Comparison of ENCODE assay signal across 11 cellular contexts in the genomic region with DNA sequence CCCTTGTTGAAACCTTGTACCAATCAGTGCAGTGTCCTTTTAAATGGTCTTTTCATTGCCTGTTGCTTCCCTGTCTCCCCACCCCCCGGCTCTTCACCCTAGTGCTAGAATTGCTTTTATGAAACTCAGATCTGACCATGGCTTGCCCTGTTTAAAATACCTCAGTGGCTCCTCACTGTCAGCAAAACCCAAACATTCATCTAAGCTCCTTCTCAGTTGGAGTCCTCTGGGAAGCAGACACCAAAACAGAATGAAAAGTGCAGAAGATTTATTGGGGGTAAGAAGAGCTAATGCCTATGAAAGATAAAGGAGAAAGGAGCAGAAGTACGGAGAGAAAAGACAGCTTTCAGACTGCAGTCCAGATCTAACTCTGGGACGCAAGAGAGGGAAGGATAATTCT. TPM values are rescaled to one million over a fixed set of nuclear protein-coding genes. Genes with fewer than 3 reads are reported as not detected.
DNase-seq lines count a peak whose midpoint lies in the region; ATAC-seq and TF ChIP-seq lines count a peak whose summit lies in the region.
"Had no signal": no experiment of that assay in that cellular context is flagged by ENCODE, and none has a peak within 500 bp of the region (broad histone marks: within the 10 kb centered on the region; RNA-seq: fewer than 3 reads in every experiment).

No MANE protein-coding gene starts in this region.

- H3K9me3 ChIP-seq in stomach smooth muscle (ENCODE audit: control insufficient read depth in 2 of 2, low read length in 2 of 2): no peaks in the 10 kb centered on the region

- BruUV-seq in Calu3 (replicated peaks; lab: Mats Ljungman, UMichigan): no TSS peak

- H3K36me3 Mint-ChIP-seq in activated T-cell treated with anti-CD3 and anti-CD28 coated beads, Interleukin-2, amount 50 U/mL, for 24 hours (ENCODE audit: low read depth): peaks cover 58% of the 10 kb centered on the region
- peaks cover 30% of the 10 kb centered on the region for H3K36me3 Mint-ChIP-seq in activated T-cell treated with anti-CD3 and anti-CD28 coated beads, Interleukin-2, amount 50 U/mL, for 4 hours (ENCODE audit: insufficient read depth)
- H3K36me3 Mint-ChIP-seq in activated naive CD8-positive, alpha-beta T cell treated with anti-CD3 and anti-CD28 coated beads, Interleukin-2, amount 50 U/mL, for 24 hours (ENCODE audit: low read depth): peaks cover 23% of the 10 kb centered on the region
- H3K36me3 Mint-ChIP-seq in memory B cell: peaks cover 22% of the 10 kb centered on the region
- no peaks in the 10 kb centered on the region for H3K36me3 Mint-ChIP-seq in Calu3 (ENCODE audit: insufficient read depth, unreplicated experiment)

- peak overlapping the region in 1 of 2 donors; percentile 3 for H3K4me3 ChIP-seq in stomach smooth muscle (ENCODE audit: low read length in 2 of 2)

- peaks cover 44% of the 10 kb centered on the region for H3K4me1 ChIP-seq in stomach smooth muscle (ENCODE audit: control insufficient read depth, insufficient read depth, low read length)

- peak overlapping the region; percentile 49 for H3K27ac ChIP-seq in stomach smooth muscle (ENCODE audit: low read length)

- CTCF ChIA-PET in Calu3 (lab: Charles Lee): interaction anchor here (0.7 kb wide), 1 partner anchor 30 kb away, joined by 3 read pairs; no protein-coding TSS in a partner anchor

- TF ChIP-seq CTCF in Calu3 (IDR thresholded peaks at IDR 0.05; ENCODE audit: unreplicated experiment): no peak

- H3K27ac Mint-ChIP-seq in activated T-cell treated with anti-CD3 and anti-CD28 coated beads, Interleukin-2, amount 50 U/mL, for 24 hours: peak overlapping the region; percentile 3
- peak overlapping the region; percentile 6 for H3K27ac Mint-ChIP-seq in activated naive CD8-positive, alpha-beta T cell treated with anti-CD3 and anti-CD28 coated beads, Interleukin-2, amount 50 U/mL, for 24 hours
- H3K27ac Mint-ChIP-seq in memory B cell (peak overlapping the region; percentile 23), Calu3 (ENCODE audit: unreplicated experiment) (no peak overlapping the region)

- H3K4me3 Mint-ChIP-seq in activated T-cell treated with anti-CD3 and anti-CD28 coated beads, Interleukin-2, amount 50 U/mL, for 24 hours: no peak overlapping the region
- no peak overlapping the region for H3K4me3 Mint-ChIP-seq in activated T-cell treated with anti-CD3 and anti-CD28 coated beads, Interleukin-2, amount 50 U/mL, for 4 hours
- H3K4me3 Mint-ChIP-seq in activated naive CD8-positive, alpha-beta T cell treated with anti-CD3 and anti-CD28 coated beads, Interleukin-2, amount 50 U/mL, for 24 hours: no peak overlapping the region
- H3K4me3 Mint-ChIP-seq in memory B cell (no peak overlapping the region), Calu3 (ENCODE audit: low read depth, unreplicated experiment) (no peak overlapping the region)

- no peaks in the 10 kb centered on the region for H3K27me3 Mint-ChIP-seq in activated T-cell treated with anti-CD3 and anti-CD28 coated beads, Interleukin-2, amount 50 U/mL, for 24 hours
- H3K27me3 Mint-ChIP-seq in activated T-cell treated with anti-CD3 and anti-CD28 coated beads, Interleukin-2, amount 50 U/mL, for 4 hours (ENCODE audit: low read depth): no peaks in the 10 kb centered on the region
- H3K27me3 Mint-ChIP-seq in activated naive CD8-positive, alpha-beta T cell treated with anti-CD3 and anti-CD28 coated beads, Interleukin-2, amount 50 U/mL, for 24 hours: no peaks in the 10 kb centered on the region
- H3K27me3 Mint-ChIP-seq in memory B cell (no peaks in the 10 kb centered on the region), Calu3 (ENCODE audit: unreplicated experiment) (no peaks in the 10 kb centered on the region)

- H3K9me3 Mint-ChIP-seq in activated T-cell treated with anti-CD3 and anti-CD28 coated beads, Interleukin-2, amount 50 U/mL, for 24 hours: no peaks in the 10 kb centered on the region
- H3K9me3 Mint-ChIP-seq in activated T-cell treated with anti-CD3 and anti-CD28 coated beads, Interleukin-2, amount 50 U/mL, for 4 hours: no peaks in the 10 kb centered on the region
- H3K9me3 Mint-ChIP-seq in activated naive CD8-positive, alpha-beta T cell treated with anti-CD3 and anti-CD28 coated beads, Interleukin-2, amount 50 U/mL, for 24 hours: no peaks in the 10 kb centered on the region
- H3K9me3 Mint-ChIP-seq in memory B cell (no peaks in the 10 kb centered on the region), Calu3 (ENCODE audit: low read depth, unreplicated experiment) (no peaks in the 10 kb centered on the region)

- no peak for ATAC-seq in activated T-cell treated with anti-CD3 and anti-CD28 coated beads, Interleukin-2, amount 50 U/mL, for 4 hours
- ATAC-seq in activated naive CD8-positive, alpha-beta T cell treated with anti-CD3 and anti-CD28 coated beads, Interleukin-2, amount 50 U/mL, for 24 hours: no peak
- ATAC-seq in memory B cell (ENCODE audit: low read depth): no peak

- peaks cover 90% of the 10 kb centered on the region for H3K4me1 Mint-ChIP-seq in activated T-cell treated with anti-CD3 and anti-CD28 coated beads, Interleukin-2, amount 50 U/mL, for 24 hours (ENCODE audit: low read depth)
- peaks cover 89% of the 10 kb centered on the region for H3K4me1 Mint-ChIP-seq in activated T-cell treated with anti-CD3 and anti-CD28 coated beads, Interleukin-2, amount 50 U/mL, for 4 hours (ENCODE audit: low read depth)
- peaks cover 86% of the 10 kb centered on the region for H3K4me1 Mint-ChIP-seq in activated naive CD8-positive, alpha-beta T cell treated with anti-CD3 and anti-CD28 coated beads, Interleukin-2, amount 50 U/mL, for 24 hours
- H3K4me1 Mint-ChIP-seq in memory B cell: peaks cover 54% of the 10 kb centered on the region
- peaks cover 21% of the 10 kb centered on the region for H3K4me1 Mint-ChIP-seq in Calu3 (ENCODE audit: low read depth, unreplicated experiment)

- intact Hi-C loops in Calu3 (cut with micrococcal nuclease; ENCODE audit: unreplicated experiment): no loop called here

- no peak overlapping the region for H3K9ac ChIP-seq in stomach smooth muscle (ENCODE audit: low read length in 2 of 2)

- DNase-seq in activated T-cell treated with anti-CD3 and anti-CD28 coated beads, Interleukin-2, amount 50 U/mL, for 24 hours: peak; percentile 7
- no peak for DNase-seq in activated T-cell treated with anti-CD3 and anti-CD28 coated beads, Interleukin-2, amount 50 U/mL, for 4 hours
- no peak for DNase-seq in activated naive CD8-positive, alpha-beta T cell treated with anti-CD3 and anti-CD28 coated beads, Interleukin-2, amount 50 U/mL, for 24 hours
- no peak for DNase-seq in memory B cell (ENCODE audit: low spot score in 2 of 2)
- no peak for DNase-seq in Calu3
- no peak for DNase-seq in NCI-H1694 treated with DMSO at 0.1 percent for 48 hours (lab: John Stamatoyannopoulos, UW)
- DNase-seq in cerebellum (ENCODE audit: low spot score): no peak
- DNase-seq: midbrain, NCI-H1092 treated with DMSO at 0.1 percent for 48 hours, NCI-H526 had no signal

- peaks cover 3 to 5% of the 10 kb centered on the region in 2 donors for H3K36me3 ChIP-seq in stomach smooth muscle (ENCODE audit: control insufficient read depth in 2 of 2, insufficient read depth in 2 of 2, low read length in 2 of 2)

- no peaks in the 10 kb centered on the region for H3K27me3 ChIP-seq in stomach smooth muscle (ENCODE audit: control insufficient read depth in 1 of 2, insufficient read depth in 2 of 2, low read length in 2 of 2)

RNA-seq across cellular contexts. Expression of a gene that starts 56.2 kb away (rescaled TPM):
- 100 to 1,000 TPM; 342 to 390 (median 377) TPM for total RNA-seq in activated T-cell treated with anti-CD3 and anti-CD28 coated beads, Interleukin-2, amount 50 U/mL, for 4 hours
- total RNA-seq in Calu3 (2022) (64.0 and 82.4 TPM in 2 replicates), cerebellum (2.4 TPM)

Comparison
In these comparisons a context has a peak if more than half of its experiments do, and no peak if none do; other contexts are left out.
1. RNA of a gene that starts 56.2 kb away (total RNA-seq): 342 to 390 TPM in activated T-cell treated with anti-CD3 and anti-CD28 coated beads, Interleukin-2, amount 50 U/mL, for 4 hours and 64.0 to 82.4 TPM in Calu3; 2.4 TPM in cerebellum (single experiment); every median in the first group is over 10 times any median in the second.